In the genomic region with DNA sequence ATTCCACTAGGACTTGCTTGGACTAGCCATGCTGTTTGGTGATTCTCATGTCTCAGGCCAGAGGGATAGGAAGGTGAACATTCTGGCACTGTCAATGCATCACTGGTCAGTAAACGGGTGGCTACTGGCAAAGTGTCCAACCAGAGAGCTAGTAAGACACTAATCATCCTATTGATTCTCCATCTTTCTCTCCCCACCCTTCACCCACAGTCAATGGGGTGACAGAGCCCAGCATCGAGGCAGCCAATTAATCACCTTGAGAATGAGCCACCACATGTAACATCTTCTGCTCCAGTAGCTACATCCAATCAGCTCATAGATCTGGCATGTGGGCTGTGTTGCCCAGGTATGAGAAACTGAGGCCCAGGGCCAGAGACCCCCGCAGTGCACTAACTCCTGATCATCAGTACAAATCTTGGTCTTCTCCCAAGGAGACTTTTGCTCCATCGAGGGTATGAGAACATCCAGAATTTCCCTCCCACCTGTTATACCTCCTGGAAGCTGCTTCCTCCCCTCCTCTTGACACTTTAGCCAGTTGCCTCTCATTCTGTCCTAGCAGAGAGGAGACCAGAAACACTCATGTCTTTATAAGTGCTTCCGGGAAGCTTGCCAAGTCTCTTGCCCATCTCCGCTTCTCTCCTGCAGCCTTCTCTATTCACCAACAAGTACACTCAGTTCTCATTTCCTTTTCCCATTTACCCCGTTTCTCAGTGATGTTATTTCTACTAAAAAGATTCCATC, we compare ENCODE assay signal across 15 cellular contexts. TPM values are rescaled to one million over a fixed set of nuclear protein-coding genes. Genes with fewer than 3 reads are reported as not detected.
DNase-seq lines count a peak whose midpoint lies in the region; ATAC-seq and TF ChIP-seq lines count a peak whose summit lies in the region.
"Had no signal": no experiment of that assay in that cellular context is flagged by ENCODE, and none has a peak within 500 bp of the region (broad histone marks: within the 10 kb centered on the region; RNA-seq: fewer than 3 reads in every experiment).

No MANE protein-coding gene starts in this region.

- 38 to 41% methylated on average over 7 of the region's 7 CpGs for WGBS in GM23248 (ENCODE audit: low coverage in 1 of 2, low lambda C conversion rate in 2 of 2, missing lambda C conversion rate in 2 of 2), 2 experiments
- 44 to 50% (median 49%) methylated on average over 7 of the region's 7 CpGs for WGBS in heart left ventricle, 4 donors

- no peaks in the 10 kb centered on the region for H3K4me1 Mint-ChIP-seq in mesothelial cell of epicardium

- TF ChIP-seq POLR2A in heart left ventricle (IDR thresholded peaks at IDR 0.05): no peak

- H3K79me2 ChIP-seq in GM23248 (ENCODE audit: insufficient read depth): no peaks in the 10 kb centered on the region

- in situ Hi-C loops in GM23248 (cut with MboI): loop anchor here (10.0 kb wide), 1 partner anchor 273 kb away; no protein-coding TSS in a partner anchor

- H3K9me2 ChIP-seq in GM23248 (ENCODE audit: insufficient read depth): no peaks in the 10 kb centered on the region

- no peaks in the 10 kb centered on the region for H4K20me1 ChIP-seq in GM23248 (ENCODE audit: insufficient read depth)

- H3K9me3 ChIP-seq in GM23248 (ENCODE audit: low read depth) (no peaks in the 10 kb centered on the region), heart left ventricle (no peaks in the 10 kb centered on the region)

- no peak for ATAC-seq in heart left ventricle
- ATAC-seq: activated T-cell treated with anti-CD3 and anti-CD28 coated beads, Interleukin-2, amount 50 U/mL, for 72 hours; right cardiac atrium had no signal

- H3K4me3 ChIP-seq in fibroblast of mammary gland (ENCODE audit: control insufficient read depth, low read depth, low read length) (no peak overlapping the region), GM23248 (no peak overlapping the region), heart left ventricle (no peak overlapping the region)

- H3K9me3 Mint-ChIP-seq in mesothelial cell of epicardium: no peaks in the 10 kb centered on the region
- H3K9me3 Mint-ChIP-seq: activated CD4-positive, alpha-beta T cell treated with anti-CD3 and anti-CD28 coated beads, Interleukin-2, amount 10 ng/mL, durations not matched to agents 24 days and 14 days; activated T-cell treated with anti-CD3 and anti-CD28 coated beads, Interleukin-2, amount 50 U/mL, for 72 hours; stimulated activated naive CD8-positive, alpha-beta T cell treated with anti-CD3 and anti-CD28 coated beads, Interleukin-15, Interleukin-2, amounts not matched to agents 100 ng/mL and 50 ng/mL, for 24 hours had no signal

- no peak overlapping the region for H3K27ac Mint-ChIP-seq in mesothelial cell of epicardium
- H3K27ac Mint-ChIP-seq: activated CD4-positive, alpha-beta T cell treated with anti-CD3 and anti-CD28 coated beads, Interleukin-2, amount 10 ng/mL, durations not matched to agents 24 days and 14 days; activated T-cell treated with anti-CD3 and anti-CD28 coated beads, Interleukin-2, amount 50 U/mL, for 72 hours; stimulated activated naive CD8-positive, alpha-beta T cell treated with anti-CD3 and anti-CD28 coated beads, Interleukin-15, Interleukin-2, amounts not matched to agents 100 ng/mL and 50 ng/mL, for 24 hours had no signal

- TF ChIP-seq CTCF in fibroblast of mammary gland (conservative IDR thresholded peaks at IDR 0.05; ENCODE audit: control insufficient read depth, insufficient read depth, low read depth, low read length) (no peak), heart left ventricle (IDR thresholded peaks at IDR 0.05) (no peak), mesothelial cell of epicardium (IDR thresholded peaks at IDR 0.05; ENCODE audit: unreplicated experiment) (no peak)

- no peaks in the 10 kb centered on the region for H3K36me3 Mint-ChIP-seq in mesothelial cell of epicardium

- H3K4me3 Mint-ChIP-seq in mesothelial cell of epicardium: no peak overlapping the region
- H3K4me3 Mint-ChIP-seq: activated CD4-positive, alpha-beta T cell treated with anti-CD3 and anti-CD28 coated beads, Interleukin-2, amount 10 ng/mL, durations not matched to agents 24 days and 14 days; activated T-cell treated with anti-CD3 and anti-CD28 coated beads, Interleukin-2, amount 50 U/mL, for 72 hours; stimulated activated naive CD8-positive, alpha-beta T cell treated with anti-CD3 and anti-CD28 coated beads, Interleukin-15, Interleukin-2, amounts not matched to agents 100 ng/mL and 50 ng/mL, for 24 hours had no signal

- DNase-seq in COLO668 (lab: John Stamatoyannopoulos, UW; ENCODE audit: unreplicated experiment): peak; percentile 32
- peak; percentile 16 for DNase-seq in LHCN-M2 (ENCODE audit: low read depth)
- DNase-seq in NCI-H510A (lab: John Stamatoyannopoulos, UW): peak; percentile 83
- DNase-seq in fibroblast of mammary gland (ENCODE audit: low read depth): peak; percentile 12
- no peak for DNase-seq in T-helper 1 cell
- DNase-seq in GM23248: no peak
- DNase-seq in heart left ventricle: no peak
- DNase-seq in mesothelial cell of epicardium (ENCODE audit: low spot score in 2 of 2, unreplicated experiment in 2 of 2): no peak
- DNase-seq: stimulated activated CD4-positive, alpha-beta T cell treated with anti-CD3 and anti-CD28 coated beads, Interleukin-4, amount 100 ng/mL, for 4 hours had no signal

- H3K36me3 ChIP-seq in GM23248 (ENCODE audit: low read depth) (no peaks in the 10 kb centered on the region), heart left ventricle (no peaks in the 10 kb centered on the region)

- H3K27ac ChIP-seq in GM23248 (no peak overlapping the region), heart left ventricle (no peak overlapping the region)

- peaks cover 78% of the 10 kb centered on the region for H3K27me3 Mint-ChIP-seq in mesothelial cell of epicardium (ENCODE audit: low read depth)

- H3K4me1 ChIP-seq in GM23248 (ENCODE audit: insufficient read depth) (no peaks in the 10 kb centered on the region), heart left ventricle (no peaks in the 10 kb centered on the region)

- H2AFZ ChIP-seq in GM23248: no peak overlapping the region

- no peaks in the 10 kb centered on the region for H3F3A ChIP-seq in GM23248 (ENCODE audit: insufficient read depth)

- H3K27me3 ChIP-seq in GM23248 (replicated peaks; ENCODE audit: insufficient read depth): peaks cover 23% of the 10 kb centered on the region
- peaks cover 0 to 39% (median 7%) of the 10 kb centered on the region in 9 donors for H3K27me3 ChIP-seq in heart left ventricle

- no peak overlapping the region for H3K9ac ChIP-seq in GM23248

- intact Hi-C loops in heart left ventricle (cut with DNase I): loop anchor here in 5 of 10 donors (2.0 to 10.0 kb wide), 4 partner anchors 87 to 273 kb away; partner anchors contain the start of gene HTR3B (in 1 of the 5)

- no peak overlapping the region for H3K4me2 ChIP-seq in GM23248 (ENCODE audit: unreplicated experiment)

RNA-seq across cellular contexts. Expression of gene HTR3A, which starts 17.0 kb away (rescaled TPM):
- not detected in 2 replicates for total RNA-seq in LHCN-M2 (2014; rRNA removed)
- not detected for polyA plus RNA-seq in LHCN-M2 (2012)
- total RNA-seq in GM23248 (2014; rRNA removed; shearing (Covaris generic)): not detected in 2 replicates
- polyA plus RNA-seq in GM23248 (2016; fragmentation: Nextera tagmentation; extraction: Ambion mirVana): not detected in 2 replicates
- under 1 TPM in 1 of 9 donors, not detected in 8; 0.23 TPM for total RNA-seq in heart left ventricle
- under 1 TPM in 1 of 2 donors, not detected in 1; 0.15 TPM for polyA plus RNA-seq in heart left ventricle
- total RNA-seq in mesothelial cell of epicardium: not detected in 3 replicates
- total RNA-seq: activated CD4-positive, alpha-beta T cell treated with anti-CD3 and anti-CD28 coated beads, Interleukin-2, amount 10 ng/mL, durations not matched to agents 24 days and 14 days; activated T-cell treated with anti-CD3 and anti-CD28 coated beads, Interleukin-2, amount 50 U/mL, for 72 hours; dermis microvascular lymphatic vessel endothelial cell; right cardiac atrium had no signal
- polyA plus RNA-seq: BJ had no signal

Comparison
In these comparisons a context has a peak if more than half of its experiments do, and no peak if none do; other contexts are left out.
1. DNase-seq: peak in COLO668 (single experiment), LHCN-M2 (single experiment), NCI-H510A (single experiment) and fibroblast of mammary gland (single experiment); none in T-helper 1 cell (0 of 5), GM23248 (single experiment), heart left ventricle (0 of 5) and mesothelial cell of epicardium (0 of 2).